In the genomic region with DNA sequence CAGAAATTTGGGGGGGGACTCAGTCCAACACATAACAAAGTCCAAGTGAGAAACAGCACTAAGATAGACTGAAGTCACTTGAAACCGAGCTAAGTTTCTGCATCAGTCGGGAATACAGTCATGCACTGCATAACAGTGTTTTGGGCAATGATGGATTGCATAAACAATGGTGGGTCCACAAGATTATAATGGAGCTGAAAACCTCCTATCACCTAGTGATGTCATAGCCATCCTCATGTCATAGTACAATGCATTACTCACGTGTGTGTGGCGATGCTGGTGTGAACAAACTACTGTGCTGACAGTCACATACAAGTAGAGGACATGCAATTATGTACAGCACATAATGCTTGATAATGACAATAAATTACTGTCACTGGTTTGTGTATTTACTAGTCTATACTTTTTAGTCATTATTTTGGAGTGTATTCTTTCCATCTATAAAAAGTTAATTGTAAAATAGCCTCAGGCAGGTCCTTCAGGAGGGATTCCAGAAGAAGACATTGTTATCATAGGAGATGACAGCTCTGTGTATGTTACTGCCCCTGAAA, we compare ENCODE assay signal across 34 cellular contexts.
"Had no signal": no experiment of that assay in that cellular context is flagged by ENCODE, and none has a peak within 500 bp of the region (broad histone marks: within the 10 kb centered on the region; RNA-seq: fewer than 3 reads in every experiment).

No MANE protein-coding gene starts in this region.

- H3K9me3 Mint-ChIP-seq: activated B cell treated with CpG ODN at 0.5 μM for 24 hours; activated CD4-positive, alpha-beta memory T cell treated with anti-CD3 and anti-CD28 coated beads for 36 hours; activated naive CD4-positive, alpha-beta T cell treated with anti-CD3 and anti-CD28 coated beads for 36 hours; activated naive CD8-positive, alpha-beta T cell treated with anti-CD3 and anti-CD28 coated beads, Interleukin-2, amount 50 U/mL, for 24 hours; activated T-cell treated with anti-CD3 and anti-CD28 coated beads, Interleukin-2, amount 50 U/mL, for 4 hours; activated T-helper 1 cell treated with anti-CD3 and anti-CD28 coated beads, Interleukin-12 subunit alpha, Interleukin-12 subunit beta, Interleukin-2, Interleukin-4 antibody, amounts not matched to agents 30 ng/mL and 10 ng/mL and 1 ng/mL, durations not matched to agents 14 hours and 24 hours and 36 hours had no signal

- H3K27ac ChIP-seq: KMS-11, RWPE1, VCaP had no signal

- H3K4me3 Mint-ChIP-seq: activated B cell treated with CpG ODN at 0.5 μM for 24 hours; activated CD4-positive, alpha-beta memory T cell treated with anti-CD3 and anti-CD28 coated beads for 36 hours; activated naive CD4-positive, alpha-beta T cell treated with anti-CD3 and anti-CD28 coated beads for 36 hours; activated naive CD8-positive, alpha-beta T cell; activated naive CD8-positive, alpha-beta T cell treated with anti-CD3 and anti-CD28 coated beads, Interleukin-2, amount 50 U/mL, for 24 hours; activated T-cell treated with anti-CD3 and anti-CD28 coated beads, Interleukin-2, amount 50 U/mL, for 4 hours; activated T-helper 1 cell treated with anti-CD3 and anti-CD28 coated beads, Interleukin-12 subunit alpha, Interleukin-12 subunit beta, Interleukin-2, Interleukin-4 antibody, amounts not matched to agents 30 ng/mL and 10 ng/mL and 1 ng/mL, durations not matched to agents 14 hours and 24 hours and 36 hours had no signal

- DNase-seq: activated B cell treated with CpG ODN at 0.5 μM for 24 hours; activated CD4-positive, alpha-beta memory T cell treated with anti-CD3 and anti-CD28 coated beads for 36 hours; activated CD4-positive, alpha-beta T cell treated with anti-CD3 and anti-CD28 coated beads for 4 hours; activated CD4-positive, alpha-beta T cell treated with anti-CD3 and anti-CD28 coated beads, Interleukin-2, amount 50 U/mL, for 1 hour; activated CD4-positive, CD25-positive, alpha-beta regulatory T cell treated with anti-CD3 and anti-CD28 coated beads, Interleukin-2, amount 50 U/mL, for 72 hours; activated CD8-positive, alpha-beta memory T cell treated with anti-CD3 and anti-CD28 coated beads, Interleukin-2, amount 50 U/mL, for 4 hours; activated gamma-delta T cell treated with Interleukin-2 at 50 U/mL for 16 hours; activated naive CD4-positive, alpha-beta T cell treated with anti-CD3 and anti-CD28 coated beads for 36 hours; activated naive CD8-positive, alpha-beta T cell treated with anti-CD3 and anti-CD28 coated beads, Interleukin-2, amount 50 U/mL, for 24 hours; activated T-cell treated with anti-CD3 and anti-CD28 coated beads for 4 hours; activated T-cell treated with anti-CD3 and anti-CD28 coated beads, Interleukin-2, amount 50 U/mL, for 4 hours; anterior cingulate cortex; caudate nucleus; cerebellar nuclear complex; NCI-H1105; NCI-H1417 treated with DMSO at 0.1 percent for 48 hours; NCI-H187 treated with DMSO at 0.1 percent for 48 hours; NCI-H2081; NCI-H2171 treated with DMSO at 0.1 percent for 48 hours; NCI-H510A; NCI-H526; PC-3; SIG-M5; T-helper 1 cell; T-helper 2 cell; T-helper 9 cell had no signal

- H3K36me3 Mint-ChIP-seq: activated CD4-positive, alpha-beta memory T cell treated with anti-CD3 and anti-CD28 coated beads for 36 hours; activated naive CD8-positive, alpha-beta T cell; brain had no signal

- H3K4me1 Mint-ChIP-seq: activated naive CD8-positive, alpha-beta T cell treated with anti-CD3 and anti-CD28 coated beads, Interleukin-2, amount 50 U/mL, for 24 hours had no signal

- H3K27ac Mint-ChIP-seq: activated B cell treated with CpG ODN at 0.5 μM for 24 hours; activated CD4-positive, alpha-beta memory T cell treated with anti-CD3 and anti-CD28 coated beads for 36 hours; activated naive CD4-positive, alpha-beta T cell treated with anti-CD3 and anti-CD28 coated beads for 36 hours; activated naive CD8-positive, alpha-beta T cell; activated naive CD8-positive, alpha-beta T cell treated with anti-CD3 and anti-CD28 coated beads, Interleukin-2, amount 50 U/mL, for 24 hours; activated T-helper 1 cell treated with anti-CD3 and anti-CD28 coated beads, Interleukin-12 subunit alpha, Interleukin-12 subunit beta, Interleukin-2, Interleukin-4 antibody, amounts not matched to agents 30 ng/mL and 10 ng/mL and 1 ng/mL, durations not matched to agents 14 hours and 24 hours and 36 hours had no signal

- H3K27me3 Mint-ChIP-seq: brain had no signal

- ATAC-seq: activated naive CD8-positive, alpha-beta T cell treated with anti-CD3 and anti-CD28 coated beads, Interleukin-2, amount 50 U/mL, for 24 hours; activated T-cell treated with anti-CD3 and anti-CD28 coated beads, Interleukin-2, amount 50 U/mL, for 4 hours; PC-3; Right ventricle myocardium inferior; SK-N-SH treated with all-trans-retinoic acid at 6 μM for 48 hours had no signal
